33 cellular contexts compared by ENCODE assay signal in genomic region chr15:74212494-74212893, GRCh38. TPM values are rescaled to one million over a fixed set of nuclear protein-coding genes. Genes with fewer than 3 reads are reported as not detected.
DNase-seq lines count a peak whose midpoint lies in the region; ATAC-seq and TF ChIP-seq lines count a peak whose summit lies in the region.
"Had no signal": no experiment of that assay in that cellular context is flagged by ENCODE, and none has a peak within 500 bp of the region (broad histone marks: within the 10 kb centered on the region; RNA-seq: fewer than 3 reads in every experiment).

No MANE protein-coding gene starts in this region.

- H3K9me3 Mint-ChIP-seq in type B pancreatic cell = peaks cover 5% of the 10 kb centered on the region
- H3K9me3 Mint-ChIP-seq: activated T-cell treated with anti-CD3 and anti-CD28 coated beads, Interleukin-2, amount 50 U/mL, for 24 hours; CD4-positive, alpha-beta T cell; memory B cell; stimulated activated naive CD8-positive, alpha-beta T cell treated with anti-CD3 and anti-CD28 coated beads, Interleukin-15, amount 100 ng/mL, for 72 hours; T-helper 1 cell treated with Interleukin-12 subunit alpha and Interleukin-12 subunit beta and Interleukin-4 antibody, amounts not matched to agents 30 μg/mL and 1 μg/mL, for 36 hours had no signal

- H3K27me3 Mint-ChIP-seq in type B pancreatic cell = peaks cover 10% of the 10 kb centered on the region

- no peak overlapping the region for H3K4me3 Mint-ChIP-seq in type B pancreatic cell
- H3K4me3 Mint-ChIP-seq: activated T-cell treated with anti-CD3 and anti-CD28 coated beads, Interleukin-2, amount 50 U/mL, for 24 hours; CD4-positive, alpha-beta T cell; memory B cell; stimulated activated naive CD8-positive, alpha-beta T cell treated with anti-CD3 and anti-CD28 coated beads, Interleukin-15, amount 100 ng/mL, for 72 hours; T-helper 1 cell treated with Interleukin-12 subunit alpha and Interleukin-12 subunit beta and Interleukin-4 antibody, amounts not matched to agents 30 μg/mL and 1 μg/mL, for 36 hours had no signal

- 81% methylated on average over 9 of the region's 9 CpGs for WGBS in mesenchymal stem cell

- peak overlapping the region; percentile 36 for H3K27ac Mint-ChIP-seq in type B pancreatic cell
- H3K27ac Mint-ChIP-seq: activated T-cell treated with anti-CD3 and anti-CD28 coated beads, Interleukin-2, amount 50 U/mL, for 24 hours; CD4-positive, alpha-beta T cell; memory B cell; stimulated activated naive CD8-positive, alpha-beta T cell treated with anti-CD3 and anti-CD28 coated beads, Interleukin-15, amount 100 ng/mL, for 72 hours; T-helper 1 cell treated with Interleukin-12 subunit alpha and Interleukin-12 subunit beta and Interleukin-4 antibody, amounts not matched to agents 30 μg/mL and 1 μg/mL, for 36 hours had no signal

- H2BK15ac ChIP-seq in mesenchymal stem cell (ENCODE audit: low read depth, poor library complexity, severe bottlenecking) = no peak overlapping the region

- peak overlapping the region; percentile 10 for H4K91ac ChIP-seq in mesenchymal stem cell (ENCODE audit: low read length)

- H3K36me3 Mint-ChIP-seq in type B pancreatic cell = peaks cover 5% of the 10 kb centered on the region

- peak overlapping the region; percentile 38 for H3K9ac ChIP-seq in Loucy (ENCODE audit: low read depth, low read length, poor library complexity, severe bottlenecking)
- H3K9ac ChIP-seq in mesenchymal stem cell (ENCODE audit: low read length) = no peak overlapping the region
- H3K9ac ChIP-seq: SK-N-SH had no signal

- intact Hi-C loops in left ventricle myocardium superior (cut with micrococcal nuclease) = no loop called here

- no peaks in the 10 kb centered on the region for H3K36me3 ChIP-seq in cardiac muscle cell
- no peaks in the 10 kb centered on the region for H3K36me3 ChIP-seq in Loucy (ENCODE audit: insufficient read depth, low read length)
- no peaks in the 10 kb centered on the region for H3K36me3 ChIP-seq in mesenchymal stem cell (ENCODE audit: control insufficient read depth in 1 of 2, insufficient read depth in 2 of 2, low read depth in 1 of 2, low read length in 2 of 2)
- H3K36me3 ChIP-seq: MG63, vagina had no signal

- no peaks in the 10 kb centered on the region for H3K27me3 ChIP-seq in cardiac muscle cell
- no peaks in the 10 kb centered on the region for H3K27me3 ChIP-seq in Loucy (ENCODE audit: insufficient read depth, low read length, poor library complexity, severe bottlenecking)
- peaks cover 0 to 14% of the 10 kb centered on the region in 2 experiments for H3K27me3 ChIP-seq in mesenchymal stem cell (ENCODE audit: control insufficient read depth in 1 of 2, insufficient read depth in 1 of 2, low read length in 2 of 2)
- H3K27me3 ChIP-seq: body of pancreas, MG63, vagina had no signal

- TF ChIP-seq CTCF in cardiac muscle cell (IDR thresholded peaks at IDR 0.05; ENCODE audit: low read depth, low read length) (no peak), Loucy (conservative IDR thresholded peaks at IDR 0.05; ENCODE audit: low read length) (no peak), type B pancreatic cell (conservative IDR thresholded peaks at IDR 0.05) (no peak)

- H3K4me3 ChIP-seq in cardiac muscle cell (no peak overlapping the region), Loucy (ENCODE audit: low read length, poor library complexity, severe bottlenecking) (no peak overlapping the region), mesenchymal stem cell (ENCODE audit: insufficient read depth in 1 of 2, low read depth in 1 of 2, low read length in 2 of 2) (no peak overlapping the region)
- H3K4me3 ChIP-seq: body of pancreas, MG63, vagina had no signal

- no peak overlapping the region for H3K23ac ChIP-seq in mesenchymal stem cell (ENCODE audit: low read length in 2 of 2)

- no peak for ATAC-seq in left ventricle myocardium superior
- ATAC-seq in GM18520 (IDR thresholded peaks at IDR 0.05; ENCODE audit: unreplicated experiment) = no peak
- ATAC-seq: body of pancreas; stimulated activated naive CD8-positive, alpha-beta T cell treated with anti-CD3 and anti-CD28 coated beads, Interleukin-15, amount 100 ng/mL, for 72 hours had no signal

- H3K9me3 ChIP-seq in cardiac muscle cell (ENCODE audit: low read depth) (no peaks in the 10 kb centered on the region), Loucy (ENCODE audit: insufficient read depth, low read depth, low read length) (no peaks in the 10 kb centered on the region), mesenchymal stem cell (ENCODE audit: control insufficient read depth, low read length) (no peaks in the 10 kb centered on the region)
- H3K9me3 ChIP-seq: body of pancreas, MG63, SK-N-SH, vagina had no signal

- no peak overlapping the region for H3K14ac ChIP-seq in mesenchymal stem cell (ENCODE audit: low read length in 2 of 2)

- peaks cover 79% of the 10 kb centered on the region for H3K4me1 Mint-ChIP-seq in type B pancreatic cell (ENCODE audit: unreplicated experiment)
- H3K4me1 Mint-ChIP-seq: memory B cell; stimulated activated naive CD8-positive, alpha-beta T cell treated with anti-CD3 and anti-CD28 coated beads, Interleukin-15, amount 100 ng/mL, for 72 hours had no signal

- H3F3A ChIP-seq in Loucy (ENCODE audit: low read depth) = no peaks in the 10 kb centered on the region

- H2BK12ac ChIP-seq in mesenchymal stem cell (ENCODE audit: low read length in 2 of 2) = peak overlapping the region in 1 of 2 experiments; percentile 51

- no peak overlapping the region for H3K4ac ChIP-seq in mesenchymal stem cell (ENCODE audit: low read depth in 1 of 2, low read length in 2 of 2)

- H3K4me1 ChIP-seq in cardiac muscle cell (ENCODE audit: low read depth) = peaks cover 53% of the 10 kb centered on the region
- H3K4me1 ChIP-seq in Loucy (ENCODE audit: insufficient read depth, low read length, poor library complexity, severe bottlenecking) = peaks cover 61% of the 10 kb centered on the region
- peaks cover 46% of the 10 kb centered on the region for H3K4me1 ChIP-seq in mesenchymal stem cell (ENCODE audit: control insufficient read depth, insufficient read depth, low read depth, low read length)
- H3K4me1 ChIP-seq: vagina had no signal

- H3K79me2 ChIP-seq in Loucy (ENCODE audit: insufficient read depth, low read length) = peaks cover 37% of the 10 kb centered on the region

- no peak overlapping the region for H2BK5ac ChIP-seq in mesenchymal stem cell (ENCODE audit: low read depth, low read length, poor library complexity, severe bottlenecking)

- H4K20me1 ChIP-seq in Loucy (ENCODE audit: insufficient read depth, low read length, poor library complexity, severe bottlenecking) = no peaks in the 10 kb centered on the region

- H3K79me1 ChIP-seq in mesenchymal stem cell (replicated peaks; ENCODE audit: low read length, poor library complexity, severe bottlenecking) = no peaks in the 10 kb centered on the region

- no peak overlapping the region for H2BK120ac ChIP-seq in mesenchymal stem cell (ENCODE audit: low read depth, low read length)

- H3K4me2 ChIP-seq in Loucy (ENCODE audit: low read depth, low read length, poor library complexity, severe bottlenecking) = peak overlapping the region; percentile 15
- H3K4me2 ChIP-seq in mesenchymal stem cell (ENCODE audit: low read length, poor library complexity, severe bottlenecking) = no peak overlapping the region
- H3K4me2 ChIP-seq: SK-N-SH had no signal

- H3K18ac ChIP-seq in mesenchymal stem cell (ENCODE audit: low read depth in 1 of 2, low read length in 2 of 2) = peak overlapping the region in 1 of 2 experiments; percentile 21

- H2AK5ac ChIP-seq in mesenchymal stem cell (ENCODE audit: low read length, severe bottlenecking) = peak overlapping the region; percentile 37

- no peak for DNase-seq in cardiac muscle cell (ENCODE audit: low read depth in 1 of 2, low spot score in 1 of 2)
- DNase-seq in left ventricle myocardium superior = no peak
- no peak for DNase-seq in mesenchymal stem cell
- no peak for DNase-seq in type B pancreatic cell (ENCODE audit: extremely low spot score, unreplicated experiment)
- DNase-seq in activated naive CD4-positive, alpha-beta T cell (lab: John Stamatoyannopoulos, UW) = no peak
- no peak for DNase-seq in AG08396 (ENCODE audit: low spot score)
- DNase-seq: activated CD4-positive, alpha-beta T cell treated with anti-CD3 and anti-CD28 coated beads for 1 hour; activated CD8-positive, alpha-beta memory T cell treated with anti-CD3 and anti-CD28 coated beads for 24 hours; activated T-cell treated with anti-CD3 and anti-CD28 coated beads, Interleukin-2, amount 50 U/mL, for 24 hours; body of pancreas; CD4-positive, alpha-beta T cell; GOT3; hippocampal formation; MG63; NCI-H2081; NCI-H2227 treated with DMSO at 0.1 percent for 48 hours; NCI-H774; OCI-M1; retina; SK-N-SH; small intestine; stimulated activated CD4-positive, alpha-beta T cell treated with anti-CD3 and anti-CD28 coated beads, Interleukin-1b, Interleukin-23, amount 100 ng/mL, for 48 hours; stimulated activated CD8-positive, alpha-beta memory T cell treated with anti-CD3 and anti-CD28 coated beads, Interleukin-4, amount 100 ng/mL, for 48 hours; stimulated activated naive CD8-positive, alpha-beta T cell treated with anti-CD3 and anti-CD28 coated beads, Interleukin-15, amount 100 ng/mL, for 72 hours had no signal

- no peaks in the 10 kb centered on the region for H3K9me2 ChIP-seq in Loucy (replicated peaks; ENCODE audit: low read depth, low read length)
- H3K9me2 ChIP-seq: SK-N-SH had no signal

- H3K27ac ChIP-seq in cardiac muscle cell (peak overlapping the region; percentile 25), mesenchymal stem cell (ENCODE audit: low read length, poor library complexity, severe bottlenecking) (no peak overlapping the region)
- H3K27ac ChIP-seq: 22Rv1, body of pancreas, vagina had no signal

- H2AFZ ChIP-seq in Loucy (ENCODE audit: low read length) (no peak overlapping the region), mesenchymal stem cell (ENCODE audit: low read depth, low read length) (no peak overlapping the region)

- no peak overlapping the region for H4K8ac ChIP-seq in mesenchymal stem cell (ENCODE audit: low read length)

RNA-seq across cellular contexts. Expression of gene STRA6, which starts 9.9 kb away (rescaled TPM):
- total RNA-seq in cardiac muscle cell (32.5 and 49.6 TPM in 2 replicates), left ventricle myocardium superior (not detected), type B pancreatic cell (ENCODE audit: low replicate concordance) (19.2 and 158 TPM in 2 replicates)
- 38.6 and 55.5 TPM in 2 replicates for polyA plus RNA-seq in cardiac muscle cell
- polyA plus RNA-seq in mesenchymal stem cell (2013, experiment 1 of 2) = 13.9 TPM
- polyA plus RNA-seq in mesenchymal stem cell (2013, experiment 2 of 2) = 12.6 TPM
- total RNA-seq: body of pancreas; CD4-positive, alpha-beta T cell; endothelial cell of umbilical vein had no signal
- polyA plus RNA-seq: endothelial cell of umbilical vein had no signal

RNA-seq across cellular contexts. Expression of gene CCDC33, which starts 23.6 kb away (rescaled TPM):
- 2.3 and 9.5 TPM in 2 replicates for total RNA-seq in cardiac muscle cell
- polyA plus RNA-seq in cardiac muscle cell = 3.1 and 6.2 TPM in 2 replicates
- not detected for total RNA-seq in left ventricle myocardium superior
- 0.29 TPM for polyA plus RNA-seq in mesenchymal stem cell (2013, experiment 1 of 2)
- 0.40 TPM for polyA plus RNA-seq in mesenchymal stem cell (2013, experiment 2 of 2)
- 2.2 and 5.0 TPM in 2 replicates for total RNA-seq in type B pancreatic cell (ENCODE audit: low replicate concordance)
- total RNA-seq: body of pancreas; CD4-positive, alpha-beta T cell; chondrocyte; endothelial cell of umbilical vein; osteocyte; vagina had no signal
- polyA plus RNA-seq: endothelial cell of umbilical vein had no signal

RNA-seq across cellular contexts. Expression of gene ISLR, which starts 39.0 kb away (rescaled TPM):
- total RNA-seq in cardiac muscle cell = 1.6 and 4.1 TPM in 2 replicates
- 0.25 and 0.44 TPM in 2 replicates for polyA plus RNA-seq in cardiac muscle cell
- total RNA-seq in left ventricle myocardium superior = 11.1 TPM
- polyA plus RNA-seq in mesenchymal stem cell (2013, experiment 1 of 2) = 4.7 TPM
- 3.5 TPM for polyA plus RNA-seq in mesenchymal stem cell (2013, experiment 2 of 2)
- 0.24 and 41.6 TPM in 2 replicates for total RNA-seq in type B pancreatic cell (ENCODE audit: low replicate concordance)
- total RNA-seq: CD4-positive, alpha-beta T cell; endothelial cell of umbilical vein had no signal
- polyA plus RNA-seq: endothelial cell of umbilical vein had no signal

Comparison
In these comparisons a context has a peak if more than half of its experiments do, and no peak if none do; other contexts are left out.
1. RNA of gene STRA6, which starts 9.9 kb away (total RNA-seq): 19.2 to 158 TPM in type B pancreatic cell and 32.5 to 49.6 TPM in cardiac muscle cell; not detected in left ventricle myocardium superior (single experiment); every median in the first group is over 10 times any median in the second.